1 cellular context compared by ENCODE assay signal in genomic region chr22:19407649-19408606, GRCh38.
A peak's percentile ranks its signal among the peaks of the same experiment; 100 is the strongest.
TF ChIP-seq lines count a peak whose summit lies in the region.

No MANE protein-coding gene starts in this region.

TF ChIP-seq in K562, 482 proteins besides CTCF, POLR2A, EP300 and RAD21 (continued from another document and continues in another):
- TF ChIP-seq ZNF277 (CRISPR knock-in tag; IDR thresholded peaks at IDR 0.05; ENCODE audit: borderline replicate concordance) (no peak), HCFC1 (IDR thresholded peaks at IDR 0.05; ENCODE audit: low read depth, low read length) (0 out of 2 replicates have a peak, but pooled peaks have one; percentile 5), CGGBP1 (CRISPR knock-in tag; IDR thresholded peaks at IDR 0.05) (no peak), SETDB1 (IDR thresholded peaks at IDR 0.05; ENCODE audit: low read length) (peak; percentile 84), BCOR (IDR thresholded peaks at IDR 0.05) (peak; percentile 66), BHLHE40 (IDR thresholded peaks at IDR 0.05; ENCODE audit: low read length) (peak; percentile 98), C11orf30 (IDR thresholded peaks at IDR 0.05; ENCODE audit: low read depth) (0 out of 2 replicates have a peak, but pooled peaks have one; percentile 12), MED1 (CRISPR knock-in tag; IDR thresholded peaks at IDR 0.05; ENCODE audit: borderline replicate concordance) (no peak), THRB (CRISPR knock-in tag; conservative IDR thresholded peaks at IDR 0.05) (no peak; the same call in 1 of the 2 replicates), ZZZ3 (IDR thresholded peaks at IDR 0.05) (0 out of 2 replicates have a peak, but pooled peaks have one; percentile 62), ATF2 (CRISPR knock-in tag; IDR thresholded peaks at IDR 0.05) (no peak), ZNF217 (CRISPR knock-in tag; IDR thresholded peaks at IDR 0.05) (no peak), BCLAF1 (IDR thresholded peaks at IDR 0.05; ENCODE audit: borderline replicate concordance in 1 of 2, control insufficient read depth in 1 of 2, low read depth in 2 of 2, low read length in 1 of 2) (no peak), ZNF316 (IDR thresholded peaks at IDR 0.05) (peak; percentile 58), E2F6 (IDR thresholded peaks at IDR 0.05; ENCODE audit: borderline replicate concordance in 1 of 2, extremely low read depth in 1 of 2, insufficient read depth in 1 of 2, insufficient read length in 1 of 2, low read depth in 1 of 2, low read length in 1 of 2, poor library complexity in 1 of 2, severe bottlenecking in 1 of 2) (peak; percentile 23 to 36), TAL1 (IDR thresholded peaks at IDR 0.05) (peak; percentile 96), NFYB (IDR thresholded peaks at IDR 0.05; ENCODE audit: extremely low read depth, insufficient read length) (no peak), IFI16 (CRISPR knock-in tag; IDR thresholded peaks at IDR 0.05) (peak; percentile 66; the same call in 1 of the 2 replicates), SP2 (IDR thresholded peaks at IDR 0.05; ENCODE audit: extremely low read depth, low read depth, low read length, poor library complexity, severe bottlenecking) (peak; percentile 16), XRCC5 (IDR thresholded peaks at IDR 0.05; ENCODE audit: low read depth, low read length) (0 out of 2 replicates have a peak, but pooled peaks have one; percentile 35), MNT (conservative IDR thresholded peaks at IDR 0.05) (peak; percentile 82 to 94), ATF1 (CRISPR knock-in tag; IDR thresholded peaks at IDR 0.05) (no peak), ATF1 (tag; IDR thresholded peaks at IDR 0.05) (0 out of 2 replicates have a peak, but pooled peaks have one; percentile 33), HNRNPUL1 (IDR thresholded peaks at IDR 0.05; ENCODE audit: low read length) (no peak; the same call in 1 of the 2 replicates), CTBP1 (IDR thresholded peaks at IDR 0.05; ENCODE audit: borderline replicate concordance) (peak; percentile 97), KDM2B (CRISPR knock-in tag; IDR thresholded peaks at IDR 0.05) (0 out of 2 replicates have a peak, but pooled peaks have one; percentile 34), ZBTB34 (CRISPR knock-in tag; IDR thresholded peaks at IDR 0.05) (0 out of 2 replicates have a peak, but pooled peaks have one; percentile 13), HLTF (IDR thresholded peaks at IDR 0.05) (0 out of 2 replicates have a peak, but pooled peaks have one; percentile 36), ZNF518B (CRISPR knock-in tag; IDR thresholded peaks at IDR 0.05) (no peak), HDGF (IDR thresholded peaks at IDR 0.05) (peak; percentile 91), KLF16 (IDR thresholded peaks at IDR 0.05) (peak; percentile 97), ZBTB1 (CRISPR knock-in tag; IDR thresholded peaks at IDR 0.05; ENCODE audit: borderline replicate concordance, low read depth) (no peak), PPARD (CRISPR knock-in tag; IDR thresholded peaks at IDR 0.05) (no peak), PHB2 (IDR thresholded peaks at IDR 0.05; ENCODE audit: low read depth) (peak; percentile 73), ESRRB (CRISPR knock-in tag; IDR thresholded peaks at IDR 0.05; ENCODE audit: borderline replicate concordance) (no peak), ZNF707 (CRISPR knock-in tag; conservative IDR thresholded peaks at IDR 0.05) (peak; percentile 47; the same call in 1 of the 2 replicates), HNRNPL (IDR thresholded peaks at IDR 0.05; ENCODE audit: low read depth, low read length) (no peak), ZNF766 (CRISPR knock-in tag; conservative IDR thresholded peaks at IDR 0.05) (peak; percentile 94), NR2C1 (IDR thresholded peaks at IDR 0.05) (peak; percentile 52; the same call in 1 of the 2 replicates), NR2C1 (tag; IDR thresholded peaks at IDR 0.05) (peak; percentile 61), NRF1 (conservative IDR thresholded peaks at IDR 0.05 in 1 of 2, IDR thresholded peaks at IDR 0.05 in 1 of 2) (0 out of 4 replicates have a peak, but pooled peaks of 1 of the 2 experiments have one; percentile 13), MYNN (IDR thresholded peaks at IDR 0.05) (peak; percentile 87), MYNN (CRISPR knock-in tag; IDR thresholded peaks at IDR 0.05) (no peak), RFX5 (IDR thresholded peaks at IDR 0.05; ENCODE audit: low read depth, low read length) (no peak)
